ENCODE assay signal across 10 cellular contexts in the genomic region with DNA sequence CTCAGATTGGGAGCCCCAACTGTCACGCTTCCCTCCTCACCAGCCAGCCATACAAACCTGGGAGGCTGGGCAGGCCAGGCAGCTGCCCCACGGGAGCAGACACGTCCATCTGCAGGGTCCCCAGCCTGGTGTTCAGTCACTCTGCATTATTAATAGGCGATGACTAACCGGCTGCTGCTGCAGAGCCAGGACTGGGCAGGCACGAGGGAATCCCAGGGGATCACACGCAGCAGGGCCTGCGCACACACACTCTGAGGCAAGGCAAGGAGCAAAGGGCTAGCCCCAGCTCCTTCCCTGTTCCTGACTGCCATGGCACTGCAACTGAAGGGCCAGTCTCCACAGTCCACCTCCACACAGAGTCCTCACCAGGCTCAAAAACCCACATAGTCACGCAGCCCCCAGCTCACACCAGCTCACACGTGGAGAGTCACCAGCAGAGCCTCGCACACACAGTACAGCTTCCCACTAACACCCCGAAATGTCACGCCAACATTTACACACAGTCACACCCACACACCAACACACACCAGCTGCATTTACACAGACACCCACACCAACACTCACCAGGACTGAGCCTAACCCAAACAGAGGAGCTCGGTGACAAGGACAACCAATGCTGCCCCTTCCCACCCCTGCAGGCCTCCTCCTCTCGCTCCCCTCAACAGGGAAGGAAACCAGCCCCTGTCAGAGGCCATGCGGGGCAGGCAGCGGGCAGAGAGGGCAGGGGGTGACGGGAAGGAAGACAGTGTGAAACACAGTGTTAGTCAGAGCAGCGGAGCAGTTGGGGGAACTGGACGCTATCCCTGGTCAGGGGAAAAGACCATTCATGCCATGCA. TPM values are rescaled to one million over a fixed set of nuclear protein-coding genes. Genes with fewer than 3 reads are reported as not detected.
DNase-seq lines count a peak whose midpoint lies in the region; ATAC-seq, FAIRE-seq and TF ChIP-seq lines count a peak whose summit lies in the region.
"Had no signal": no experiment of that assay in that cellular context is flagged by ENCODE, and none has a peak within 500 bp of the region (broad histone marks: within the 10 kb centered on the region; RNA-seq: fewer than 3 reads in every experiment).

No MANE protein-coding gene starts in this region.

- no peak for TF ChIP-seq EP300 in sigmoid colon (IDR thresholded peaks at IDR 0.05)

- FAIRE-seq in GM12891 (lab: Jason Lieb, UNC) = peak; percentile 81
- FAIRE-seq in RCC 7860 (lab: Jason Lieb, UNC) = no peak

- H3K4me1 ChIP-seq in sigmoid colon = peaks cover 0 to 13% (median 0%) of the 10 kb centered on the region in 4 donors
- H3K4me1 ChIP-seq in vagina = peaks cover 14% of the 10 kb centered on the region

- H3K4me3 Mint-ChIP-seq in activated CD8-positive, alpha-beta T cell treated with anti-CD3 and anti-CD28 coated beads, Interleukin-2, amount 10 ng/mL, durations not matched to agents 7 days and 5 days = no peak overlapping the region

- H3K27ac ChIP-seq in sigmoid colon (no peak overlapping the region), vagina (no peak overlapping the region)
- H3K27ac ChIP-seq: HL-60 had no signal

- TF ChIP-seq CTCF in sigmoid colon (IDR thresholded peaks at IDR 0.05) = no peak
- no peak for TF ChIP-seq CTCF in vagina (IDR thresholded peaks at IDR 0.05)

- 57 to 64% methylated on average over 20 of the region's 20 CpGs for WGBS in sigmoid colon, 2 donors

- peaks cover 45% of the 10 kb centered on the region for H3K27me3 Mint-ChIP-seq in activated CD8-positive, alpha-beta T cell treated with anti-CD3 and anti-CD28 coated beads, Interleukin-2, amount 10 ng/mL, durations not matched to agents 7 days and 5 days (ENCODE audit: low read depth)

- no peaks in the 10 kb centered on the region for H3K9me3 Mint-ChIP-seq in activated CD8-positive, alpha-beta T cell treated with anti-CD3 and anti-CD28 coated beads, Interleukin-2, amount 10 ng/mL, durations not matched to agents 7 days and 5 days (ENCODE audit: insufficient read depth)

- H3K9me3 ChIP-seq in sigmoid colon (no peaks in the 10 kb centered on the region), vagina (no peaks in the 10 kb centered on the region)

- H3K36me3 ChIP-seq in sigmoid colon = no peaks in the 10 kb centered on the region
- H3K36me3 ChIP-seq in vagina = no peaks in the 10 kb centered on the region

- TF ChIP-seq POLR2A in GM12891 (IDR thresholded peaks at IDR 0.05; ENCODE audit: low read depth, low read length) (no peak), sigmoid colon (IDR thresholded peaks at IDR 0.05) (no peak), vagina (IDR thresholded peaks at IDR 0.05) (no peak)

- H3K36me3 Mint-ChIP-seq in activated CD8-positive, alpha-beta T cell treated with anti-CD3 and anti-CD28 coated beads, Interleukin-2, amount 10 ng/mL, durations not matched to agents 7 days and 5 days (ENCODE audit: low read depth) = no peaks in the 10 kb centered on the region

- no peaks in the 10 kb centered on the region for H3K4me1 Mint-ChIP-seq in activated CD8-positive, alpha-beta T cell treated with anti-CD3 and anti-CD28 coated beads, Interleukin-2, amount 10 ng/mL, durations not matched to agents 7 days and 5 days (ENCODE audit: low read depth)

- DNase-seq in GM12891 (ENCODE audit: insufficient read length, low spot score) = no peak
- peak; percentile 31 for DNase-seq in RCC 7860 (ENCODE audit: low spot score)
- DNase-seq in germinal center (ENCODE audit: low spot score) = peak; percentile 26
- peak; percentile 82 for DNase-seq in sigmoid colon
- no peak for DNase-seq in cerebellum (ENCODE audit: low spot score)
- no peak for DNase-seq in MV-4-11 (lab: John Stamatoyannopoulos, UW)
- DNase-seq in activated CD8-positive, alpha-beta T cell treated with anti-CD3 and anti-CD28 coated beads, Interleukin-2, amount 10 ng/mL, durations not matched to agents 7 days and 5 days = no peak
- no peak for DNase-seq in vagina (ENCODE audit: extremely low spot score in 2 of 2)

- H3K4me3 ChIP-seq in sigmoid colon (no peak overlapping the region), vagina (no peak overlapping the region)

- peaks cover 0 to 30% (median 0%) of the 10 kb centered on the region in 3 donors for H3K27me3 ChIP-seq in sigmoid colon
- H3K27me3 ChIP-seq in vagina = no peaks in the 10 kb centered on the region

- POLR2A ChIA-PET in activated CD8-positive, alpha-beta T cell treated with anti-CD3 and anti-CD28 coated beads, Interleukin-2, amount 10 ng/mL, durations not matched to agents 7 days and 5 days (lab: Charles Lee) = no interaction called here

- no peak overlapping the region for H3K27ac Mint-ChIP-seq in activated CD8-positive, alpha-beta T cell treated with anti-CD3 and anti-CD28 coated beads, Interleukin-2, amount 10 ng/mL, durations not matched to agents 7 days and 5 days

- no peak for ATAC-seq in activated CD8-positive, alpha-beta T cell treated with anti-CD3 and anti-CD28 coated beads, Interleukin-2, amount 10 ng/mL, durations not matched to agents 7 days and 5 days

- CTCF ChIA-PET in activated CD8-positive, alpha-beta T cell treated with anti-CD3 and anti-CD28 coated beads, Interleukin-2, amount 10 ng/mL, durations not matched to agents 7 days and 5 days (lab: Charles Lee) = interaction anchor here (1.0 to 3.8 kb wide), 3 partner anchors 14 to 226 kb away, joined by 3 to 25 read pairs (median 4); no protein-coding TSS in a partner anchor

- intact Hi-C loops in sigmoid colon (cut with DNase I) (no loop called here), vagina (cut with DNase I) (no loop called here)

TF ChIP-seq in GM12891, 5 proteins besides CTCF, POLR2A, EP300 and RAD21:
- no peak for TF ChIP-seq POLR2AphosphoS5 (IDR thresholded peaks at IDR 0.05; ENCODE audit: low read depth, low read length)
- no peak for TF ChIP-seq TAF1 (IDR thresholded peaks at IDR 0.05; ENCODE audit: low read depth, low read length)
- no peak for TF ChIP-seq POU2F2 (IDR thresholded peaks at IDR 0.05; ENCODE audit: low read depth, low read length)

RNA-seq across cellular contexts. Expression of a gene that starts 47.4 kb away (rescaled TPM):
- 0.71 TPM for polyA plus RNA-seq in GM12891 (2012; ENCODE audit: low read depth, missing spikeins)
- total RNA-seq in sigmoid colon (10 to 100 TPM in 2 of 4 donors, 1 to 10 TPM in 2; 6.8 to 20.5 (median 13.7) TPM), cerebellum (134 TPM), vagina (16.9 TPM)
- polyA plus RNA-seq in sigmoid colon = 1 to 10 TPM in 2 of 3 donors, under 1 TPM in 1; 0.23 to 4.9 (median 3.0) TPM
- total RNA-seq in activated CD8-positive, alpha-beta T cell treated with anti-CD3 and anti-CD28 coated beads, Interleukin-2, amount 10 ng/mL, durations not matched to agents 7 days and 5 days = under 1 TPM; 0.13 to 0.34 TPM
- total RNA-seq: epithelial cell of proximal tubule had no signal

Comparison
In these comparisons a context has a peak if more than half of its experiments do, and no peak if none do; other contexts are left out.
1. DNase-seq: peak in RCC 7860 (single experiment), germinal center (single experiment) and sigmoid colon (single experiment); none in GM12891 (single experiment), cerebellum (single experiment), MV-4-11 (single experiment), activated CD8-positive, alpha-beta T cell treated with anti-CD3 and anti-CD28 coated beads, Interleukin-2, amount 10 ng/mL, durations not matched to agents 7 days and 5 days (single experiment) and vagina (0 of 2).
2. RNA of a gene that starts 47.4 kb away (total RNA-seq): 134 TPM in cerebellum (single experiment), 6.8 to 20.5 TPM in sigmoid colon and 16.9 TPM in vagina (single experiment); 0.13 to 0.34 TPM in activated CD8-positive, alpha-beta T cell treated with anti-CD3 and anti-CD28 coated beads, Interleukin-2, amount 10 ng/mL, durations not matched to agents 7 days and 5 days; every median in the first group is over 4 times any median in the second.